In the genomic region with DNA sequence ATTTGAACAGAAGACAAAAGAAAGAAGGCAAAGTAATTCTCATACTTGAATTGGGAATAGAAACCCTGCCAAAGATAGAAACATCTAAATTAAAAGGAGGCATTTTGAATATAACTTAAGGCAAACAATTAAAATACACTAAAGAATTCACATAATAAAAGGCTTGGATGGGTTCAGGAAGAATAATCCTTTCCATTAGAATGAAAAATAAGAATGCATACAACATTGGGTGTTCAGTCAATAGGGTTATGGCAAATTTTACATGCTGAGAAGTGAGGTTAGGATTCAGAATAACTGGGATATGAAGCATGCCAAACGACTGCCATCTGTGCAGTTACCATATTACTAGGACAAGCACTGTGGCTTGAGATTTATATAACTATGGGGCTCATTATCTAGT, we compare ENCODE assay signal across 31 cellular contexts.
"Had no signal": no experiment of that assay in that cellular context is flagged by ENCODE, and none has a peak within 500 bp of the region (broad histone marks: within the 10 kb centered on the region; RNA-seq: fewer than 3 reads in every experiment).

No MANE protein-coding gene starts in this region.

- H3K4me3 ChIP-seq: cardiac muscle cell, Peyer's patch, SJSA1 had no signal

- H3K27ac ChIP-seq: cardiac muscle cell, Peyer's patch, SJSA1 had no signal

- H3K4me1 ChIP-seq: Peyer's patch, SJSA1 had no signal

- H3K9me3 ChIP-seq: Peyer's patch, SJSA1 had no signal

- H3K36me3 ChIP-seq: cardiac muscle cell, Peyer's patch, SJSA1 had no signal

- DNase-seq: activated B cell treated with CpG ODN at 0.5 μM for 24 hours; activated CD4-positive, alpha-beta memory T cell treated with anti-CD3 and anti-CD28 coated beads, Interleukin-2, amount 10 ng/mL, durations not matched to agents 7 days and 5 days; activated CD4-positive, alpha-beta T cell treated with anti-CD3 and anti-CD28 coated beads for 4 hours; activated CD4-positive, alpha-beta T cell treated with anti-CD3 and anti-CD28 coated beads, Interleukin-2, amount 50 U/mL, for 1 hour; activated CD4-positive, CD25-positive, alpha-beta regulatory T cell treated with anti-CD3 and anti-CD28 coated beads, Interleukin-2, amount 50 U/mL, for 72 hours; activated CD8-positive, alpha-beta memory T cell treated with anti-CD3 and anti-CD28 coated beads for 24 hours; activated CD8-positive, alpha-beta memory T cell treated with anti-CD3 and anti-CD28 coated beads, Interleukin-2, amount 10 ng/mL, durations not matched to agents 7 days and 5 days; activated CD8-positive, alpha-beta memory T cell treated with anti-CD3 and anti-CD28 coated beads, Interleukin-2, amount 50 U/mL, for 48 hours; activated effector memory CD4-positive, alpha-beta T cell treated with Interleukin-2 at 50 U/mL for 16 hours; activated naive CD4-positive, alpha-beta T cell treated with anti-CD3 and anti-CD28 coated beads, Interleukin-2, amount 10 ng/mL, durations not matched to agents 7 days and 5 days; activated naive CD8-positive, alpha-beta T cell treated with anti-CD3 and anti-CD28 coated beads, Interleukin-2, amount 50 U/mL, for 24 hours; activated T-cell treated with anti-CD3 and anti-CD28 coated beads, Interleukin-2, amount 50 U/mL, for 48 hours; aorta; Karpas-422; NCI-H1105; NCI-H1436; NCI-H187; NCI-H2029 treated with DMSO at 0.1 percent for 48 hours; NCI-H2107; NCI-H2171; NCI-H524; PC-3; Peyer's patch; RPMI8226; SHP77 treated with DMSO at 0.1 percent for 48 hours; SW 1271; T-helper 1 cell; T-helper 2 cell; T-helper 9 cell had no signal

- H3K27me3 ChIP-seq: cardiac muscle cell, Peyer's patch, SJSA1 had no signal
